ENCODE assay signal across 21 cellular contexts in genomic region chr5:77390222-77390621, GRCh38.
"Had no signal": no experiment of that assay in that cellular context is flagged by ENCODE, and none has a peak within 500 bp of the region (broad histone marks: within the 10 kb centered on the region; RNA-seq: fewer than 3 reads in every experiment).

No MANE protein-coding gene starts in this region.

- H3K4me1 ChIP-seq: gastroesophageal sphincter, left ventricle myocardium inferior, psoas muscle, upper lobe of right lung, vagina had no signal

- H3K4me1 Mint-ChIP-seq: naive thymus-derived CD4-positive, alpha-beta T cell; nephron progenitor cell; stimulated activated naive B cell treated with anti-CD40 and anti-IgM and Interleukin-4, amounts not matched to agents 10 μg/mL and 1 μg/mL and 100 μg/mL, for 72 hours; stimulated activated naive CD8-positive, alpha-beta T cell treated with anti-CD3 and anti-CD28 coated beads, Interleukin-15, amount 100 ng/mL, for 72 hours had no signal

- H3K27me3 ChIP-seq: gastroesophageal sphincter, right lobe of liver, tibial nerve, upper lobe of right lung, vagina had no signal

- H3K27ac ChIP-seq: gastroesophageal sphincter, left ventricle myocardium inferior, psoas muscle, right lobe of liver, skin epidermis, tibial nerve, upper lobe of right lung, vagina had no signal

- H3K36me3 ChIP-seq: gastroesophageal sphincter, left ventricle myocardium inferior, right lobe of liver, tibial nerve, upper lobe of right lung, vagina had no signal

- H3K4me3 ChIP-seq: coronary artery, gastroesophageal sphincter, left ventricle myocardium inferior, lung, psoas muscle, right lobe of liver, skin epidermis, tibial nerve, upper lobe of right lung, vagina had no signal

- H3K27ac Mint-ChIP-seq: naive thymus-derived CD4-positive, alpha-beta T cell; nephron progenitor cell; stimulated activated naive B cell treated with anti-CD40 and anti-IgM and Interleukin-4, amounts not matched to agents 10 μg/mL and 1 μg/mL and 100 μg/mL, for 72 hours; stimulated activated naive CD8-positive, alpha-beta T cell treated with anti-CD3 and anti-CD28 coated beads, Interleukin-15, amount 100 ng/mL, for 72 hours had no signal

- H3K9me3 ChIP-seq: gastroesophageal sphincter, left ventricle myocardium inferior, psoas muscle, right lobe of liver, tibial nerve, upper lobe of right lung, vagina had no signal

- H3K9me3 Mint-ChIP-seq: stimulated activated naive B cell treated with anti-CD40 and anti-IgM and Interleukin-4, amounts not matched to agents 10 μg/mL and 1 μg/mL and 100 μg/mL, for 72 hours had no signal

- DNase-seq: effector CD8-positive, alpha-beta T cell; glutamatergic neuron; islet precursor cell; left ventricle myocardium inferior; mesendoderm; naive thymus-derived CD4-positive, alpha-beta T cell; nephron progenitor cell; psoas muscle; retina; stimulated activated CD4-positive, alpha-beta T cell treated with anti-CD3 and anti-CD28 coated beads, Interleukin-2, amount 100 ng/mL, for 24 hours; stimulated activated CD4-positive, alpha-beta T cell treated with anti-CD3 and anti-CD28 coated beads, Interleukin-4, amount 100 ng/mL, for 4 hours; stimulated activated naive B cell treated with anti-CD40 and anti-IgM and Interleukin-4, amounts not matched to agents 10 μg/mL and 1 μg/mL and 100 μg/mL, for 72 hours; stimulated activated naive CD8-positive, alpha-beta T cell treated with anti-CD3 and anti-CD28 coated beads, Interleukin-15, amount 100 ng/mL, for 72 hours; upper lobe of right lung had no signal

- H3K36me3 Mint-ChIP-seq: stimulated activated naive B cell treated with anti-CD40 and anti-IgM and Interleukin-4, amounts not matched to agents 10 μg/mL and 1 μg/mL and 100 μg/mL, for 72 hours had no signal

- ATAC-seq: naive thymus-derived CD4-positive, alpha-beta T cell; psoas muscle; stimulated activated naive B cell treated with anti-CD40 and anti-IgM and Interleukin-4, amounts not matched to agents 10 μg/mL and 1 μg/mL and 100 μg/mL, for 72 hours; stimulated activated naive CD8-positive, alpha-beta T cell treated with anti-CD3 and anti-CD28 coated beads, Interleukin-15, amount 100 ng/mL, for 72 hours had no signal

- H3K4me3 Mint-ChIP-seq: naive thymus-derived CD4-positive, alpha-beta T cell; nephron progenitor cell; stimulated activated naive B cell treated with anti-CD40 and anti-IgM and Interleukin-4, amounts not matched to agents 10 μg/mL and 1 μg/mL and 100 μg/mL, for 72 hours; stimulated activated naive CD8-positive, alpha-beta T cell treated with anti-CD3 and anti-CD28 coated beads, Interleukin-15, amount 100 ng/mL, for 72 hours had no signal
